Comparison of ENCODE assay signal across 8 cellular contexts in genomic region chr2:6866239-6866745, GRCh38. TPM values are rescaled to one million over a fixed set of nuclear protein-coding genes. Genes with fewer than 3 reads are reported as not detected.
DNase-seq lines count a peak whose midpoint lies in the region; ATAC-seq and TF ChIP-seq lines count a peak whose summit lies in the region.

No MANE protein-coding gene starts in this region.

- DNase-seq in NCI-H345 treated with DMSO at 0.1 percent for 48 hours (lab: John Stamatoyannopoulos, UW; ENCODE audit: unreplicated experiment) (peak; percentile 87), left ventricle myocardium inferior (no peak), psoas muscle (no peak), SIG-M5 (lab: John Stamatoyannopoulos, UW) (no peak)
- DNase-seq in activated naive CD4-positive, alpha-beta T cell treated with Interleukin-2 at 50 U/mL for 16 hours: peak; percentile 39

- ATAC-seq in GM18861 (IDR thresholded peaks at IDR 0.05; ENCODE audit: unreplicated experiment): peak; percentile 43
- peak; percentile 36 for ATAC-seq in HG03135 (IDR thresholded peaks at IDR 0.05; ENCODE audit: unreplicated experiment)
- peak in 2 of 4 donors; percentile 44 to 46 for ATAC-seq in psoas muscle

- peaks cover 0 to 12% (median 0%) of the 10 kb centered on the region in 11 experiments; a peak in 1 of 22 replicates for H4K20me1 ChIP-seq in BLaER1 treated with 17β-estradiol and CSF1 and Interleukin-3, amounts not matched to agents 10 nM and 100 nM

- 11 to 14% (median 11%) methylated on average over 10 of the region's 10 CpGs for WGBS in psoas muscle, 3 donors

- H3K4me2 ChIP-seq in BLaER1 treated with 17β-estradiol and CSF1 and Interleukin-3, amounts not matched to agents 10 nM and 100 nM: peak overlapping the region; percentile 90 to 100 (median 98)

- peaks cover 0 to 8% (median 4%) of the 10 kb centered on the region in 11 experiments; a peak in 12 of 22 replicates for H3K9me3 ChIP-seq in BLaER1 treated with 17β-estradiol and CSF1 and Interleukin-3, amounts not matched to agents 10 nM and 100 nM (replicated peaks in 1 of 11)
- no peaks in the 10 kb centered on the region for H3K9me3 ChIP-seq in left ventricle myocardium inferior (replicated peaks)
- no peaks in the 10 kb centered on the region for H3K9me3 ChIP-seq in psoas muscle

- intact Hi-C loops in left ventricle myocardium inferior (cut with micrococcal nuclease): no loop called here
- intact Hi-C loops in psoas muscle (cut with DNase I): no loop called here

- peaks cover 0 to 13% (median 4%) of the 10 kb centered on the region in 11 experiments; a peak in 10 of 22 replicates for H3K27me3 ChIP-seq in BLaER1 treated with 17β-estradiol and CSF1 and Interleukin-3, amounts not matched to agents 10 nM and 100 nM
- H3K27me3 ChIP-seq in left ventricle myocardium inferior (ENCODE audit: low read depth): no peaks in the 10 kb centered on the region
- no peaks in the 10 kb centered on the region for H3K27me3 ChIP-seq in psoas muscle (ENCODE audit: insufficient read depth in 3 of 3, low read length in 2 of 3)

- peaks cover 0 to 11% (median 6%) of the 10 kb centered on the region in 11 experiments; a peak in 10 of 22 replicates for H3K36me3 ChIP-seq in BLaER1 treated with 17β-estradiol and CSF1 and Interleukin-3, amounts not matched to agents 10 nM and 100 nM
- H3K36me3 ChIP-seq in left ventricle myocardium inferior (peaks cover 9% of the 10 kb centered on the region), psoas muscle (ENCODE audit: insufficient read depth in 1 of 2, low read depth in 1 of 2) (no peaks in the 10 kb centered on the region)

- H3K4me3 ChIP-seq in BLaER1 treated with 17β-estradiol and CSF1 and Interleukin-3, amounts not matched to agents 10 nM and 100 nM: peak overlapping the region; percentile 70 to 85 (median 76)
- H3K4me3 ChIP-seq in left ventricle myocardium inferior: peak overlapping the region; percentile 87
- H3K4me3 ChIP-seq in psoas muscle: peak overlapping the region; percentile 88

- peak overlapping the region; percentile 73 to 87 (median 81) for H3K9ac ChIP-seq in BLaER1 treated with 17β-estradiol and CSF1 and Interleukin-3, amounts not matched to agents 10 nM and 100 nM

- peaks cover 15 to 42% (median 34%) of the 10 kb centered on the region in 10 experiments for H3K4me1 ChIP-seq in BLaER1 treated with 17β-estradiol and CSF1 and Interleukin-3, amounts not matched to agents 10 nM and 100 nM
- H3K4me1 ChIP-seq in left ventricle myocardium inferior (peaks cover 48% of the 10 kb centered on the region), psoas muscle (peaks cover 8% of the 10 kb centered on the region)

- TF ChIP-seq CTCF in left ventricle myocardium inferior (IDR thresholded peaks at IDR 0.05; ENCODE audit: borderline replicate concordance): peak; percentile 52
- TF ChIP-seq CTCF in psoas muscle (IDR thresholded peaks at IDR 0.05): peak; percentile 34

- H3K27ac ChIP-seq in BLaER1 treated with 17β-estradiol and CSF1 and Interleukin-3, amounts not matched to agents 10 nM and 100 nM: peak overlapping the region in 10 of 11 experiments; percentile 69 to 88 (median 80); a peak in 19 of 22 replicates
- H3K27ac ChIP-seq in left ventricle myocardium inferior (replicated peaks): peak overlapping the region; percentile 94
- H3K27ac ChIP-seq in psoas muscle: peak overlapping the region; percentile 68

RNA-seq across cellular contexts. Expression of gene CMPK2, which starts 0.6 kb away (rescaled TPM):
- 3.2 TPM for total RNA-seq in left ventricle myocardium inferior
- 1 to 10 TPM; 1.6 to 4.2 (median 3.6) TPM for total RNA-seq in psoas muscle
- polyA plus RNA-seq in psoas muscle: 1 to 10 TPM; 1.3 to 1.7 (median 1.6) TPM

RNA-seq across cellular contexts. Expression of gene RSAD2, which starts 11.3 kb away (rescaled TPM):
- total RNA-seq in left ventricle myocardium inferior (2.4 TPM), psoas muscle (1 to 10 TPM; 1.7 to 3.1 (median 2.6) TPM)
- polyA plus RNA-seq in psoas muscle: 1 to 10 TPM in 2 of 3 donors, under 1 TPM in 1; 0.95 to 2.7 (median 2.1) TPM

RNA-seq across cellular contexts. Expression of gene RNF144A, which starts 50.9 kb away (rescaled TPM):
- total RNA-seq in left ventricle myocardium inferior (17.9 TPM), psoas muscle (10 to 100 TPM in 2 of 4 donors, 1 to 10 TPM in 2; 8.2 to 15.6 (median 11.9) TPM)
- 1 to 10 TPM; 2.4 to 8.7 (median 5.4) TPM for polyA plus RNA-seq in psoas muscle

Comparison
In these comparisons a context has a peak if more than half of its experiments do, and no peak if none do; other contexts are left out.
1. DNase-seq: peak in NCI-H345 treated with DMSO at 0.1 percent for 48 hours (single experiment) and activated naive CD4-positive, alpha-beta T cell treated with Interleukin-2 at 50 U/mL for 16 hours (single experiment); none in left ventricle myocardium inferior (single experiment), psoas muscle (0 of 2) and SIG-M5 (single experiment).
2. Peak in every context shown above with its lines, with median percentiles within 50 percentile points of each other: H3K27ac ChIP-seq and H3K4me3 ChIP-seq.